15 cellular contexts compared by ENCODE assay signal in genomic region chr4:77893451-77893850, GRCh38. TPM values are rescaled to one million over a fixed set of nuclear protein-coding genes. Genes with fewer than 3 reads are reported as not detected.
A peak's percentile ranks its signal among the peaks of the same experiment; 100 is the strongest.
DNase-seq lines count a peak whose midpoint lies in the region; ATAC-seq and TF ChIP-seq lines count a peak whose summit lies in the region.
"Had no signal": no experiment of that assay in that cellular context is flagged by ENCODE, and none has a peak within 500 bp of the region (broad histone marks: within the 10 kb centered on the region; RNA-seq: fewer than 3 reads in every experiment).

No MANE protein-coding gene starts in this region.

- H3K4me1 ChIP-seq in OCI-LY3 (ENCODE audit: low read length) (peaks cover 25% of the 10 kb centered on the region), tibial nerve (no peaks in the 10 kb centered on the region), aorta (ENCODE audit: control insufficient read depth in 1 of 2, insufficient read depth in 2 of 2, low read length in 2 of 2) (no peaks in the 10 kb centered on the region)

- H3K27ac ChIP-seq in OCI-LY3 (ENCODE audit: low read length) (no peak overlapping the region), tibial nerve (no peak overlapping the region), aorta (ENCODE audit: low read depth in 1 of 2, low read length in 2 of 2) (no peak overlapping the region)
- H3K27ac ChIP-seq: dorsolateral prefrontal cortex had no signal

- intact Hi-C loops in aorta (cut with DNase I) (no loop called here), left ventricle myocardium superior (cut with micrococcal nuclease) (no loop called here)

- no peak for TF ChIP-seq POLR2A in tibial nerve (IDR thresholded peaks at IDR 0.05)

- H3K9ac ChIP-seq in OCI-LY3 (ENCODE audit: low read length): no peak overlapping the region

- H3K79me2 ChIP-seq in OCI-LY3 (ENCODE audit: low read length): no peaks in the 10 kb centered on the region

- H3K9me3 ChIP-seq in OCI-LY3 (ENCODE audit: insufficient read depth, low read length): no peaks in the 10 kb centered on the region
- H3K9me3 ChIP-seq in tibial nerve: no peaks in the 10 kb centered on the region
- H3K9me3 ChIP-seq in aorta (ENCODE audit: control insufficient read depth, low read length): no peaks in the 10 kb centered on the region

- 78 to 91% methylated on average over 2 of the region's 2 CpGs for WGBS in tibial nerve, 2 donors
- whole genome bisulfite sequencing in aorta, 2 donors: 90 to 95% methylated on average over 2 of the region's 2 CpGs

- TF ChIP-seq CTCF in GM06990 (IDR thresholded peaks at IDR 0.05; ENCODE audit: insufficient read depth, low read length, poor library complexity, severe bottlenecking) (no peak), OCI-LY3 (IDR thresholded peaks at IDR 0.05; ENCODE audit: low read depth, low read length) (no peak), tibial nerve (IDR thresholded peaks at IDR 0.05) (no peak)

- H3K27me3 ChIP-seq in GM06990 (replicated peaks; ENCODE audit: control insufficient read depth, insufficient read depth, low read length) (no peaks in the 10 kb centered on the region), OCI-LY3 (ENCODE audit: low read depth, low read length) (no peaks in the 10 kb centered on the region), tibial nerve (no peaks in the 10 kb centered on the region), aorta (ENCODE audit: control insufficient read depth in 1 of 2, insufficient read depth in 2 of 2, low read length in 1 of 2) (no peaks in the 10 kb centered on the region)
- H3K27me3 ChIP-seq: dorsolateral prefrontal cortex had no signal

- no peak overlapping the region for H2AFZ ChIP-seq in OCI-LY3 (ENCODE audit: low read depth, low read length)

- no peaks in the 10 kb centered on the region; the same call in 1 of the 2 replicates for H3K36me3 ChIP-seq in GM06990 (ENCODE audit: control insufficient read depth, insufficient read depth, low read length)
- H3K36me3 ChIP-seq in OCI-LY3 (replicated peaks; ENCODE audit: low read depth, low read length): peaks cover 19% of the 10 kb centered on the region
- peaks cover 0 to 51% (median 0%) of the 10 kb centered on the region in 3 donors for H3K36me3 ChIP-seq in tibial nerve
- no peaks in the 10 kb centered on the region for H3K36me3 ChIP-seq in aorta (ENCODE audit: control insufficient read depth in 1 of 2, insufficient read depth in 2 of 2, low read length in 1 of 2)

- peak; percentile 18 for DNase-seq in GM06990 (ENCODE audit: extremely low read depth, insufficient read length)
- no peak for DNase-seq in tibial nerve (ENCODE audit: low spot score in 2 of 2)
- DNase-seq in effector CD8-positive, alpha-beta T cell (lab: John Stamatoyannopoulos, UW): no peak
- DNase-seq in aorta: no peak
- DNase-seq in left ventricle myocardium superior: no peak
- DNase-seq: CD4-positive, alpha-beta memory T cell; dorsolateral prefrontal cortex; immature natural killer cell; NCI-H2171; stimulated activated CD4-positive, alpha-beta T cell treated with anti-CD3 and anti-CD28 coated beads, Interleukin-1b, Interleukin-23, amount 100 ng/mL, for 48 hours had no signal

- H3K4me2 ChIP-seq in OCI-LY3 (ENCODE audit: low read length): peak overlapping the region; percentile 67

- H3K4me3 ChIP-seq in GM06990 (replicated peaks; ENCODE audit: low read depth, low read length) (no peak overlapping the region), OCI-LY3 (ENCODE audit: low read length) (peak overlapping the region; percentile 24; the same call in 1 of the 2 replicates), tibial nerve (no peak overlapping the region), aorta (ENCODE audit: low read length in 2 of 2) (no peak overlapping the region)
- H3K4me3 ChIP-seq: dorsolateral prefrontal cortex, K562 had no signal

- ATAC-seq in GM19372 (IDR thresholded peaks at IDR 0.05; ENCODE audit: low read depth, unreplicated experiment) (peak; percentile 67), HG03060 (IDR thresholded peaks at IDR 0.05; ENCODE audit: low read depth, unreplicated experiment) (peak; percentile 66), aorta (ENCODE audit: low FRiP score) (no peak), left ventricle myocardium superior (no peak)
- ATAC-seq: K562; stimulated activated effector memory CD8-positive, alpha-beta T cell treated with anti-CD3 and anti-CD28 coated beads, Interleukin-12 subunit alpha, Interleukin-12 subunit beta, amount 100 ng/mL, for 72 hours had no signal

- no peak for TF ChIP-seq EP300 in tibial nerve (IDR thresholded peaks at IDR 0.05)

- 0 out of 2 replicates have a peak, but pooled peaks cover 4% of the 10 kb centered on the region for H4K20me1 ChIP-seq in OCI-LY3 (ENCODE audit: insufficient read depth, low read length)

RNA-seq across cellular contexts. Expression of gene MRPL1, which starts 30.8 kb away (rescaled TPM):
- total RNA-seq in tibial nerve (10 to 100 TPM; 21.0 to 32.3 (median 26.9) TPM), aorta (10 to 100 TPM; 19.6 to 24.9 TPM), left ventricle myocardium superior (52.3 TPM)
- polyA plus RNA-seq in aorta: 10 to 100 TPM; 28.0 to 45.2 TPM

Comparison
In these comparisons a context has a peak if more than half of its experiments do, and no peak if none do; other contexts are left out.
1. ATAC-seq: peak in GM19372 (single experiment) and HG03060 (single experiment); none in aorta (single experiment) and left ventricle myocardium superior (single experiment).